In the genomic region with DNA sequence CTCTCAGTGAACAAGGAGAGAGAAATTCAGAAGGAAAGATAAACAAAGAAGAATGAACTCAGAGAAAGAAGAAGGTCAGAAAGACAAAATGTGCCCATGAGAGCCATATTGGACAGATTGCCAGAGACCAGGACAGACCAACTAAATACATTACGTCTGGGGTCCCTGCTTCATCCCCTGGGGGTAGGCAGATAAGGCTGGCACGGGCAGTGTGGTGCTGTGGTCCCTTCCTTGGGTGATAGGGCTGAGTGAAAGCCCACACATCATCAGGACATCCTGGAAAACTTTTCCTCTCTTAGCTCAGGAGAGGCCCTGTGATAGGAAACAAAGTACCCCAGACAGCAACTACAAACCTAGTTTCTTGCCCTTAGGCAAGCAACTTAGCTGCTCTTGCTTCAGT, we compare ENCODE assay signal across 18 cellular contexts. TPM values are rescaled to one million over a fixed set of nuclear protein-coding genes. Genes with fewer than 3 reads are reported as not detected.
DNase-seq lines count a peak whose midpoint lies in the region; ATAC-seq, FAIRE-seq and TF ChIP-seq lines count a peak whose summit lies in the region.
"Had no signal": no experiment of that assay in that cellular context is flagged by ENCODE, and none has a peak within 500 bp of the region (broad histone marks: within the 10 kb centered on the region; RNA-seq: fewer than 3 reads in every experiment).

No MANE protein-coding gene starts in this region.

- no peak overlapping the region for H4K5ac ChIP-seq in H1 (ENCODE audit: insufficient read length, low read depth, low read length)

- no peak overlapping the region for H3K56ac ChIP-seq in H1 (replicated peaks; ENCODE audit: insufficient read length, low read depth, low read length)

- H3K27me3 Mint-ChIP-seq in osteocyte (ENCODE audit: unreplicated experiment), result no peaks in the 10 kb centered on the region
- H3K27me3 Mint-ChIP-seq in stimulated activated naive CD8-positive, alpha-beta T cell treated with anti-CD3 and anti-CD28 coated beads, Interleukin-15, amount 100 ng/mL, for 72 hours, result no peaks in the 10 kb centered on the region

- WGBS in heart left ventricle, 4 donors, result 91 to 95% (median 92%) methylated on average over 2 of the region's 2 CpGs
- WGBS in H1 (ENCODE audit: extremely low coverage in 1 of 2, insufficient coverage in 1 of 2, insufficient read length in 1 of 2, insufficient replicate concordance in 2 of 2, low coverage in 1 of 2, low lambda C conversion rate in 2 of 2, missing lambda C conversion rate in 1 of 2), 2 experiments, result 87% methylated on average over 2 of the region's 2 CpGs; no CpG with 5 or more reads in 1 of the 2 experiments
- 88 to 97% methylated on average over 2 of the region's 2 CpGs for WGBS in GM23248 (ENCODE audit: low coverage in 1 of 2, low lambda C conversion rate in 2 of 2, missing lambda C conversion rate in 2 of 2), 2 experiments

- FAIRE-seq in H1 (lab: Jason Lieb, UNC), result no peak

- intact Hi-C loops in heart left ventricle (cut with DNase I) (no loop called here), vagina (cut with DNase I) (no loop called here)

- H3K18ac ChIP-seq in H1 (ENCODE audit: extremely low read depth, low read length), result no peak overlapping the region

- no peak overlapping the region for H4K91ac ChIP-seq in H1 (replicated peaks; ENCODE audit: insufficient read length, low read length)

- TF ChIP-seq RAD21 in H1 (IDR thresholded peaks at IDR 0.05 in 1 of 2, conservative IDR thresholded peaks at IDR 0.05 in 1 of 2; ENCODE audit: low read depth in 2 of 2, low read length in 2 of 2), result no peak

- peak overlapping the region; percentile 74; the same call in 1 of the 2 replicates for H2BK20ac ChIP-seq in H1 (ENCODE audit: low read length)

- H3K9ac ChIP-seq in H1 (replicated peaks in 1 of 4; ENCODE audit: extremely low read depth in 1 of 4, low read depth in 3 of 4, low read length in 3 of 4) (no peak overlapping the region), GM23248 (no peak overlapping the region)

- in situ Hi-C loops in GM23248 (cut with MboI), result no loop called here

- ATAC-seq in heart left ventricle (no peak), GM19395 (IDR thresholded peaks at IDR 0.05; ENCODE audit: unreplicated experiment) (no peak)
- no peak for ATAC-seq in stimulated activated naive CD8-positive, alpha-beta T cell treated with anti-CD3 and anti-CD28 coated beads, Interleukin-15, amount 100 ng/mL, for 72 hours
- ATAC-seq: activated naive CD8-positive, alpha-beta T cell treated with anti-CD3 and anti-CD28 coated beads, Interleukin-2, amount 50 U/mL, for 24 hours; stimulated activated naive B cell treated with anti-CD40 and anti-IgM and Interleukin-4, amounts not matched to agents 10 μg/mL and 1 μg/mL and 100 μg/mL, for 72 hours had no signal

- H2AFZ ChIP-seq in H1 (ENCODE audit: low read length) (no peak overlapping the region), GM23248 (no peak overlapping the region)

- peaks cover 55% of the 10 kb centered on the region for H3K4me1 ChIP-seq in cardiac muscle cell (ENCODE audit: low read depth)
- H3K4me1 ChIP-seq in heart left ventricle, result peaks cover 35 to 98% (median 64%) of the 10 kb centered on the region in 12 donors
- H3K4me1 ChIP-seq in H1 (replicated peaks in 1 of 4; ENCODE audit: control insufficient read depth in 3 of 4, insufficient read depth in 4 of 4, low read length in 3 of 4), result peaks cover 11 to 44% (median 36%) of the 10 kb centered on the region in 4 experiments
- peaks cover 82% of the 10 kb centered on the region for H3K4me1 ChIP-seq in vagina
- peaks cover 19% of the 10 kb centered on the region for H3K4me1 ChIP-seq in GM23248 (ENCODE audit: insufficient read depth)

- no peak overlapping the region for H4K8ac ChIP-seq in H1 (ENCODE audit: extremely low read depth, insufficient read depth, low read length)

- H3K9me3 Mint-ChIP-seq in osteocyte (ENCODE audit: unreplicated experiment), result no peaks in the 10 kb centered on the region
- no peaks in the 10 kb centered on the region for H3K9me3 Mint-ChIP-seq in stimulated activated naive CD8-positive, alpha-beta T cell treated with anti-CD3 and anti-CD28 coated beads, Interleukin-15, amount 100 ng/mL, for 72 hours
- H3K9me3 Mint-ChIP-seq: activated naive CD8-positive, alpha-beta T cell treated with anti-CD3 and anti-CD28 coated beads, Interleukin-2, amount 50 U/mL, for 24 hours; stimulated activated naive B cell treated with anti-CD40 and anti-IgM and Interleukin-4, amounts not matched to agents 10 μg/mL and 1 μg/mL and 100 μg/mL, for 72 hours had no signal

- H3K4me1 Mint-ChIP-seq in osteocyte (ENCODE audit: unreplicated experiment), result peaks cover 85% of the 10 kb centered on the region
- peaks cover 92% of the 10 kb centered on the region for H3K4me1 Mint-ChIP-seq in stimulated activated naive CD8-positive, alpha-beta T cell treated with anti-CD3 and anti-CD28 coated beads, Interleukin-15, amount 100 ng/mL, for 72 hours

- CTCF ChIA-PET in H1 (lab: Charles Lee; ENCODE audit: partially characterized antibody), result interaction anchor here (2.2 to 4.8 kb wide), 2 partner anchors 13 kb away, joined by 11 to 30 read pairs; a partner anchor contains a TSS

- no peaks in the 10 kb centered on the region for H3F3A ChIP-seq in GM23248 (ENCODE audit: insufficient read depth)

- no peak for TF ChIP-seq CTCF in cardiac muscle cell (IDR thresholded peaks at IDR 0.05; ENCODE audit: low read depth, low read length)
- no peak for TF ChIP-seq CTCF in heart left ventricle (IDR thresholded peaks at IDR 0.05)
- TF ChIP-seq CTCF in H1 (IDR thresholded peaks at IDR 0.05; ENCODE audit: control extremely low read depth in 1 of 3, insufficient read depth in 1 of 3, low read depth in 1 of 3, low read length in 3 of 3), result no peak
- no peak for TF ChIP-seq CTCF in osteocyte (IDR thresholded peaks at IDR 0.05)
- no peak for TF ChIP-seq CTCF in vagina (IDR thresholded peaks at IDR 0.05)

- H2AK5ac ChIP-seq in H1 (ENCODE audit: low read depth, low read length), result no peak overlapping the region

- no peak overlapping the region for H3K23ac ChIP-seq in H1 (ENCODE audit: insufficient read length)

- no peaks in the 10 kb centered on the region for H3K36me3 Mint-ChIP-seq in osteocyte (ENCODE audit: unreplicated experiment)
- H3K36me3 Mint-ChIP-seq: stimulated activated naive B cell treated with anti-CD40 and anti-IgM and Interleukin-4, amounts not matched to agents 10 μg/mL and 1 μg/mL and 100 μg/mL, for 72 hours had no signal

- H3K27ac ChIP-seq in cardiac muscle cell (peak overlapping the region; percentile 65), heart left ventricle (peak overlapping the region in 6 of 12 donors; percentile 21 to 100 (median 100)), H1 (ENCODE audit: low read depth, low read length) (no peak overlapping the region), vagina (peak overlapping the region; percentile 99), GM23248 (no peak overlapping the region)
- H3K27ac ChIP-seq: WERI-Rb-1 had no signal

- H3K79me2 ChIP-seq in H1 (ENCODE audit: control insufficient read depth in 1 of 2, insufficient read depth in 2 of 2, low read length in 2 of 2), result no peaks in the 10 kb centered on the region
- no peaks in the 10 kb centered on the region for H3K79me2 ChIP-seq in GM23248 (ENCODE audit: insufficient read depth)

- no peaks in the 10 kb centered on the region for H3K79me1 ChIP-seq in H1 (ENCODE audit: low read depth, low read length)

- H3K27me3 ChIP-seq in cardiac muscle cell, result no peaks in the 10 kb centered on the region
- no peaks in the 10 kb centered on the region for H3K27me3 ChIP-seq in heart left ventricle
- peaks cover 0 to 7% (median 1%) of the 10 kb centered on the region in 4 experiments; a peak in 3 of 7 replicates for H3K27me3 ChIP-seq in H1 (replicated peaks in 1 of 4; ENCODE audit: control insufficient read depth in 3 of 4, extremely low read depth in 1 of 4, insufficient read depth in 3 of 4, low read length in 3 of 4)
- no peaks in the 10 kb centered on the region for H3K27me3 ChIP-seq in vagina
- no peaks in the 10 kb centered on the region for H3K27me3 ChIP-seq in GM23248 (replicated peaks; ENCODE audit: insufficient read depth)

- no peaks in the 10 kb centered on the region for H3K9me2 ChIP-seq in GM23248 (ENCODE audit: insufficient read depth)

- H3K4ac ChIP-seq in H1 (replicated peaks; ENCODE audit: insufficient read length, low read depth, low read length), result no peak overlapping the region

- H4K20me1 ChIP-seq in H1 (replicated peaks in 1 of 2; ENCODE audit: control insufficient read depth in 1 of 2, insufficient read depth in 2 of 2, low read length in 2 of 2) (no peaks in the 10 kb centered on the region), GM23248 (ENCODE audit: insufficient read depth) (no peaks in the 10 kb centered on the region)

- peaks cover 15% of the 10 kb centered on the region for H3K23me2 ChIP-seq in H1 (ENCODE audit: low read depth, low read length)

- no peak overlapping the region for H2BK15ac ChIP-seq in H1 (ENCODE audit: low read length)

- H3K4me2 ChIP-seq in H1 (ENCODE audit: insufficient read depth in 1 of 2, low read depth in 2 of 2, low read length in 2 of 2) (no peak overlapping the region), GM23248 (ENCODE audit: unreplicated experiment) (no peak overlapping the region)

- H3K9me3 ChIP-seq in cardiac muscle cell (ENCODE audit: low read depth) (no peaks in the 10 kb centered on the region), heart left ventricle (no peaks in the 10 kb centered on the region), H1 (ENCODE audit: insufficient read depth in 2 of 2, low read depth in 1 of 2, low read length in 1 of 2) (no peaks in the 10 kb centered on the region), vagina (no peaks in the 10 kb centered on the region), GM23248 (ENCODE audit: low read depth) (no peaks in the 10 kb centered on the region)

- no peak overlapping the region for H2BK12ac ChIP-seq in H1 (ENCODE audit: low read depth, low read length)

- H2BK120ac ChIP-seq in H1 (replicated peaks; ENCODE audit: low read depth, low read length), result no peak overlapping the region

- H3K4me3 ChIP-seq in cardiac muscle cell (no peak overlapping the region), heart left ventricle (no peak overlapping the region), H1 (ENCODE audit: extremely low read depth in 1 of 4, insufficient read depth in 2 of 4, low read depth in 3 of 4, low read length in 4 of 4) (no peak overlapping the region), vagina (no peak overlapping the region), GM23248 (no peak overlapping the region)

- H3K36me3 ChIP-seq in cardiac muscle cell (no peaks in the 10 kb centered on the region), heart left ventricle (no peaks in the 10 kb centered on the region), H1 (ENCODE audit: control insufficient read depth in 2 of 4, insufficient read depth in 4 of 4, low read length in 3 of 4) (no peaks in the 10 kb centered on the region), vagina (no peaks in the 10 kb centered on the region), GM23248 (ENCODE audit: low read depth) (no peaks in the 10 kb centered on the region)
- H3K36me3 ChIP-seq: WERI-Rb-1 had no signal

- no peak for TF ChIP-seq EP300 in H1 (IDR thresholded peaks at IDR 0.05; ENCODE audit: borderline replicate concordance in 1 of 2, low read depth in 2 of 2, low read length in 2 of 2)

- POLR2A ChIA-PET in H1 (lab: Charles Lee; ENCODE audit: partially characterized antibody), result interaction anchor here (1.0 to 2.9 kb wide), 3 partner anchors 9 to 41 kb away, joined by 3 to 9 read pairs (median 4); no protein-coding TSS in a partner anchor

- no peak for TF ChIP-seq POLR2A in heart left ventricle (IDR thresholded peaks at IDR 0.05)
- TF ChIP-seq POLR2A in H1 (IDR thresholded peaks at IDR 0.05; ENCODE audit: control extremely low read depth in 1 of 2, low read depth in 2 of 2, low read length in 2 of 2), result no peak
- TF ChIP-seq POLR2A in vagina (IDR thresholded peaks at IDR 0.05), result no peak

- H3K14ac ChIP-seq in H1 (ENCODE audit: insufficient read length), result no peak overlapping the region

- peak overlapping the region; percentile 67 for H3K27ac Mint-ChIP-seq in osteocyte (ENCODE audit: unreplicated experiment)
- H3K27ac Mint-ChIP-seq in stimulated activated naive CD8-positive, alpha-beta T cell treated with anti-CD3 and anti-CD28 coated beads, Interleukin-15, amount 100 ng/mL, for 72 hours, result no peak overlapping the region
- H3K27ac Mint-ChIP-seq: activated naive CD8-positive, alpha-beta T cell treated with anti-CD3 and anti-CD28 coated beads, Interleukin-2, amount 50 U/mL, for 24 hours had no signal

- DNase-seq in cardiac muscle cell (ENCODE audit: low read depth in 1 of 2, low spot score in 1 of 2), result no peak
- no peak for DNase-seq in heart left ventricle
- DNase-seq in H1 (ENCODE audit: low read depth in 1 of 2, low spot score in 2 of 2), result no peak
- no peak for DNase-seq in osteocyte (ENCODE audit: extremely low spot score, unreplicated experiment)
- no peak for DNase-seq in vagina (ENCODE audit: extremely low spot score in 2 of 2)
- DNase-seq in stimulated activated naive CD8-positive, alpha-beta T cell treated with anti-CD3 and anti-CD28 coated beads, Interleukin-15, amount 100 ng/mL, for 72 hours, result no peak
- DNase-seq in GM23248, result no peak
- DNase-seq: activated naive CD8-positive, alpha-beta T cell treated with anti-CD3 and anti-CD28 coated beads, Interleukin-2, amount 50 U/mL, for 24 hours; cortex of kidney; MV-4-11; NCI-H2171 treated with DMSO at 0.1 percent for 48 hours; stimulated activated CD4-positive, alpha-beta T cell treated with anti-CD3 and anti-CD28 coated beads, Interleukin-2, amount 100 ng/mL, for 48 hours; stimulated activated naive B cell treated with anti-CD40 and anti-IgM and Interleukin-4, amounts not matched to agents 10 μg/mL and 1 μg/mL and 100 μg/mL, for 72 hours; WERI-Rb-1 had no signal

- no peak overlapping the region for H3K4me3 Mint-ChIP-seq in osteocyte (ENCODE audit: unreplicated experiment)
- no peak overlapping the region for H3K4me3 Mint-ChIP-seq in stimulated activated naive CD8-positive, alpha-beta T cell treated with anti-CD3 and anti-CD28 coated beads, Interleukin-15, amount 100 ng/mL, for 72 hours
- H3K4me3 Mint-ChIP-seq: activated naive CD8-positive, alpha-beta T cell treated with anti-CD3 and anti-CD28 coated beads, Interleukin-2, amount 50 U/mL, for 24 hours; stimulated activated naive B cell treated with anti-CD40 and anti-IgM and Interleukin-4, amounts not matched to agents 10 μg/mL and 1 μg/mL and 100 μg/mL, for 72 hours had no signal

- no peak overlapping the region for H2BK5ac ChIP-seq in H1 (ENCODE audit: low read depth, low read length)

RNA-seq across cellular contexts. Expression of a gene that starts 13.2 kb away (rescaled TPM):
- total RNA-seq in cardiac muscle cell, result 0.56 and 4.1 TPM in 2 replicates
- polyA plus RNA-seq in cardiac muscle cell, result 2.3 and 4.9 TPM in 2 replicates
- total RNA-seq in heart left ventricle, result under 1 TPM in 3 of 9 donors, not detected in 6; 0.19 to 0.72 (median 0.33) TPM
- polyA plus RNA-seq in heart left ventricle, result under 1 TPM; 0.19 to 0.27 TPM
- 0.78 and 0.86 TPM in 2 replicates for total RNA-seq in H1 (2021; fragmentation: NEBNext Ultra II Directional; extraction: Animal tissue kit (Norgen Biotek cat#: 25700))
- 3.7 and 3.9 TPM in 2 replicates for polyA plus RNA-seq in H1 (2011; rRNA removed)
- 3.5 TPM for polyA plus RNA-seq in H1 (2011; cell fraction: cytosol; rRNA removed)
- polyA plus RNA-seq in H1 (2011; cell fraction: nucleus; rRNA removed), result 14.4 TPM
- 1.2 to 2.6 TPM (median 1.4 TPM) in 4 replicates for polyA plus RNA-seq in H1 (2012, experiment 1 of 2)
- 0.91 TPM for polyA plus RNA-seq in H1 (2012, experiment 2 of 2)
- 1.4 TPM for polyA plus RNA-seq in H1 (2013, experiment 1 of 2)
- polyA plus RNA-seq in H1 (2013, experiment 2 of 2), result 0.94 TPM
- 0.63 and 0.66 TPM in 2 replicates for polyA minus RNA-seq in H1 (2011; rRNA and poly(A)+ RNA removed)
- not detected for polyA minus RNA-seq in H1 (2011; cell fraction: cytosol; rRNA and poly(A)+ RNA removed)
- 0.80 TPM for polyA minus RNA-seq in H1 (2011; cell fraction: nucleus; rRNA and poly(A)+ RNA removed)
- 1.3 and 2.5 TPM in 2 replicates for total RNA-seq in osteocyte
- total RNA-seq in vagina, result not detected
- not detected in 2 replicates for total RNA-seq in GM23248 (2014; rRNA removed; shearing (Covaris generic))
- polyA plus RNA-seq in GM23248 (2016; fragmentation: Nextera tagmentation; extraction: Ambion mirVana), result 0.15 and 0.26 TPM in 2 replicates
- total RNA-seq: SK-MEL-5 had no signal

RNA-seq across cellular contexts. Expression of a gene that starts 34.9 kb away (rescaled TPM):
- 20.5 and 32.4 TPM in 2 replicates for total RNA-seq in cardiac muscle cell
- polyA plus RNA-seq in cardiac muscle cell, result 53.0 and 89.7 TPM in 2 replicates
- total RNA-seq in heart left ventricle, result 100 to 1,000 TPM in 5 of 9 donors, 10 to 100 TPM in 4; 19.7 to 175 (median 104) TPM
- polyA plus RNA-seq in heart left ventricle, result 100 to 1,000 TPM in 1 of 2 donors, 10 to 100 TPM in 1; 36.4 to 351 TPM
- total RNA-seq in H1 (2021; fragmentation: NEBNext Ultra II Directional; extraction: Animal tissue kit (Norgen Biotek cat#: 25700)), result 40.4 and 41.0 TPM in 2 replicates
- polyA plus RNA-seq in H1 (2011; rRNA removed), result 9.3 and 14.3 TPM in 2 replicates
- 16.1 TPM for polyA plus RNA-seq in H1 (2011; cell fraction: cytosol; rRNA removed)
- 6.4 TPM for polyA plus RNA-seq in H1 (2011; cell fraction: nucleus; rRNA removed)
- polyA plus RNA-seq in H1 (2012, experiment 1 of 2), result 31.8 to 41.6 TPM (median 34.6 TPM) in 4 replicates
- polyA plus RNA-seq in H1 (2012, experiment 2 of 2), result 4.5 TPM
- polyA plus RNA-seq in H1 (2013, experiment 1 of 2), result 30.0 TPM
- polyA plus RNA-seq in H1 (2013, experiment 2 of 2), result 31.7 TPM
- polyA minus RNA-seq in H1 (2011; rRNA and poly(A)+ RNA removed), result 14.7 and 18.2 TPM in 2 replicates
- 10.3 TPM for polyA minus RNA-seq in H1 (2011; cell fraction: cytosol; rRNA and poly(A)+ RNA removed)
- polyA minus RNA-seq in H1 (2011; cell fraction: nucleus; rRNA and poly(A)+ RNA removed), result 10.6 TPM
- 108 and 112 TPM in 2 replicates for total RNA-seq in osteocyte
- 246 TPM for total RNA-seq in vagina
- 1.9 and 3.6 TPM in 2 replicates for total RNA-seq in GM23248 (2014; rRNA removed; shearing (Covaris generic))
- polyA plus RNA-seq in GM23248 (2016; fragmentation: Nextera tagmentation; extraction: Ambion mirVana), result 6.3 and 6.9 TPM in 2 replicates

RNA-seq across cellular contexts. Expression of a gene that starts 52.8 kb away (rescaled TPM):
- total RNA-seq in cardiac muscle cell, result not detected in 2 replicates
- polyA plus RNA-seq in cardiac muscle cell, result 1.2 TPM in 1 of 2 replicates, not detected in the other
- not detected for total RNA-seq in heart left ventricle
- polyA plus RNA-seq in heart left ventricle, result not detected
- 1.4 TPM in 2 replicates for total RNA-seq in H1 (2021; fragmentation: NEBNext Ultra II Directional; extraction: Animal tissue kit (Norgen Biotek cat#: 25700))
- 3.2 and 3.4 TPM in 2 replicates for polyA plus RNA-seq in H1 (2011; rRNA removed)
- polyA plus RNA-seq in H1 (2011; cell fraction: cytosol; rRNA removed), result 1.0 TPM
- 3.3 TPM for polyA plus RNA-seq in H1 (2011; cell fraction: nucleus; rRNA removed)
- polyA plus RNA-seq in H1 (2012, experiment 1 of 2), result 2.6 to 6.7 TPM (median 5.0 TPM) in 4 replicates
- not detected for polyA plus RNA-seq in H1 (2012, experiment 2 of 2)
- 4.3 TPM for polyA plus RNA-seq in H1 (2013, experiment 1 of 2)
- polyA plus RNA-seq in H1 (2013, experiment 2 of 2), result 4.7 TPM
- polyA minus RNA-seq in H1 (2011; rRNA and poly(A)+ RNA removed), result not detected in 2 replicates
- not detected for polyA minus RNA-seq in H1 (2011; cell fraction: cytosol; rRNA and poly(A)+ RNA removed)
- polyA minus RNA-seq in H1 (2011; cell fraction: nucleus; rRNA and poly(A)+ RNA removed), result 2.7 TPM
- not detected in 2 replicates for total RNA-seq in osteocyte
- not detected for total RNA-seq in vagina
- not detected in 2 replicates for total RNA-seq in GM23248 (2014; rRNA removed; shearing (Covaris generic))
- polyA plus RNA-seq in GM23248 (2016; fragmentation: Nextera tagmentation; extraction: Ambion mirVana), result not detected in 2 replicates
- total RNA-seq: mesenteric fat pad, SK-MEL-5 had no signal
- polyA plus RNA-seq: AG04450 had no signal

RNA-seq across cellular contexts. Expression of a gene that starts 57.2 kb away (rescaled TPM):
- total RNA-seq in cardiac muscle cell, result not detected in 2 replicates
- not detected in 2 replicates for polyA plus RNA-seq in cardiac muscle cell
- total RNA-seq in heart left ventricle, result not detected
- polyA plus RNA-seq in heart left ventricle, result not detected
- not detected in 2 replicates for total RNA-seq in H1 (2021; fragmentation: NEBNext Ultra II Directional; extraction: Animal tissue kit (Norgen Biotek cat#: 25700))
- polyA plus RNA-seq in H1 (2011; rRNA removed), result 0.88 TPM in 1 of 2 replicates, not detected in the other
- polyA plus RNA-seq in H1 (2011; cell fraction: cytosol; rRNA removed), result 0.58 TPM
- polyA plus RNA-seq in H1 (2011; cell fraction: nucleus; rRNA removed), result 0.40 TPM
- 0.36 TPM in 1 of 4 replicates, not detected in the others for polyA plus RNA-seq in H1 (2012, experiment 1 of 2)
- polyA plus RNA-seq in H1 (2012, experiment 2 of 2), result not detected
- polyA plus RNA-seq in H1 (2013, experiment 1 of 2), result 0.32 TPM
- polyA plus RNA-seq in H1 (2013, experiment 2 of 2), result 0.26 TPM
- not detected in 2 replicates for polyA minus RNA-seq in H1 (2011; rRNA and poly(A)+ RNA removed)
- not detected for polyA minus RNA-seq in H1 (2011; cell fraction: cytosol; rRNA and poly(A)+ RNA removed)
- polyA minus RNA-seq in H1 (2011; cell fraction: nucleus; rRNA and poly(A)+ RNA removed), result not detected
- total RNA-seq in osteocyte, result not detected in 2 replicates
- total RNA-seq in vagina, result not detected
- total RNA-seq in GM23248 (2014; rRNA removed; shearing (Covaris generic)), result not detected in 2 replicates
- polyA plus RNA-seq in GM23248 (2016; fragmentation: Nextera tagmentation; extraction: Ambion mirVana), result not detected in 2 replicates
- total RNA-seq: mesenteric fat pad, SK-MEL-5 had no signal
- polyA plus RNA-seq: AG04450 had no signal

Comparison
In these comparisons a context has a peak if more than half of its experiments do, and no peak if none do; other contexts are left out.
1. H3K27ac ChIP-seq: peak in cardiac muscle cell (single experiment) and vagina (single experiment); none in H1 (single experiment) and GM23248 (single experiment).